Comparison of ENCODE assay signal across 9 cellular contexts in the genomic region with DNA sequence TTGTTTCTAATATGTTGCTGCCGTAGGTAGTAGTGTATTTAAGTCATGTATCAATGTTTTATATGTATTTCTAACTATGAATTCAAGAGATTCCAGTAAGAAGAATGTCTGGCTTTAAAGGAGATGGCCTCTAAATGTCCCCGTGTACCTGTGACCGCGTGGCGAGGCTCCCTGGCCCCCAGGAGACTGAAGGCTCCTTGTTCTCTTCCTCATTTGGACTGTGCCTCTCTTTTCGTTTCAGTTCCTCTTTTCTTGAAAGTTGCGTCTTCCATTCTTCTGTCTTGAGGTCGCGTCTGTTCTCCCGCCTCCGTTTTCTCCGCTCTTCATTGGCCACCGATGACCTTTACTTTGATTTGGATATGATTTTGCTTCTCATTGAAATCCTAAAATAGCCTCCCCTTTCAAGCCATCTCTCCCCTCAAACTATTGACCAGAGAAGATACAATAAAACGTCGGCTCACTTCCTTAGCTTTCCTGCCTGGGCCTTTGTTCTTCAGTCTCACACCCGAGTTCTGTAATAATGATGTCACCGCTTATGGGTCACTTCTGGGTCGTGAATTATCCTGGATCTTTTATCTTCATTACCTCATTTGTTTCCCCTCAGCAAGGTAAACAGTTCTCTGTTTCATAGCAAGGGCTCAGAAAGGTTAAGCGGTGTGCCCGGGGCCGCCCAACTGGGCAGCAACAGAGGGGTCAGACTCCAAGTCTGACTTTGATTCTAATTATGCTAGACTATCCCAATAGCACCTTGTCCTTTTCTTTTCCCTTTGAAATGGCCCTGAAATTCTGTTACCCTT. TPM values are rescaled to one million over a fixed set of nuclear protein-coding genes. Genes with fewer than 3 reads are reported as not detected.
DNase-seq lines count a peak whose midpoint lies in the region; ATAC-seq and TF ChIP-seq lines count a peak whose summit lies in the region.
"Had no signal": no experiment of that assay in that cellular context is flagged by ENCODE, and none has a peak within 500 bp of the region (broad histone marks: within the 10 kb centered on the region; RNA-seq: fewer than 3 reads in every experiment).

No MANE protein-coding gene starts in this region.

- H3K36me3 ChIP-seq in GM23338 (ENCODE audit: insufficient read depth) = peaks cover 11% of the 10 kb centered on the region; the same call in 1 of the 2 replicates
- H3K36me3 ChIP-seq: ovary had no signal

- in situ Hi-C loops in GM13976 (cut with MboI; ENCODE audit: low sequenced_read_pairs, unreplicated experiment) = no loop called here

- peaks cover 13% of the 10 kb centered on the region for H4K20me1 ChIP-seq in GM23338 (replicated peaks; ENCODE audit: insufficient read depth)

- no peak overlapping the region for H3K27ac Mint-ChIP-seq in GM23338

- no peaks in the 10 kb centered on the region for H3K9me3 ChIP-seq in right cardiac atrium (ENCODE audit: control insufficient read depth, low read length)
- H3K9me3 ChIP-seq: ovary had no signal

- no peak overlapping the region for H3K4me3 Mint-ChIP-seq in GM23338

- no peaks in the 10 kb centered on the region for H3F3A ChIP-seq in GM23338 (replicated peaks; ENCODE audit: low read depth)

- H3K9me3 Mint-ChIP-seq in GM23338 = peaks cover 3% of the 10 kb centered on the region; the same call in 1 of the 3 replicates

- peaks cover 65% of the 10 kb centered on the region for H3K36me3 Mint-ChIP-seq in GM23338 (ENCODE audit: low read depth)

- no peak overlapping the region for H3K4me3 ChIP-seq in right cardiac atrium (ENCODE audit: low read length)
- H3K4me3 ChIP-seq in GM23338 = no peak overlapping the region
- H3K4me3 ChIP-seq: ovary had no signal

- H3K9me2 ChIP-seq in GM23338 (ENCODE audit: insufficient read depth) = no peaks in the 10 kb centered on the region

- H3K27me3 ChIP-seq in right cardiac atrium (ENCODE audit: control insufficient read depth, insufficient read depth) = no peaks in the 10 kb centered on the region
- no peaks in the 10 kb centered on the region for H3K27me3 ChIP-seq in GM23338 (ENCODE audit: insufficient read depth)
- H3K27me3 ChIP-seq: ovary had no signal

- H3K4me2 ChIP-seq in GM23338 = no peak overlapping the region

- H3K4me1 ChIP-seq in right cardiac atrium (ENCODE audit: control insufficient read depth, insufficient read depth, low read length) (no peaks in the 10 kb centered on the region), GM23338 (ENCODE audit: insufficient read depth) (no peaks in the 10 kb centered on the region)

- WGBS in right cardiac atrium = 62% methylated on average over 21 of the region's 21 CpGs

- H3K27ac ChIP-seq in right cardiac atrium (ENCODE audit: low read length) (no peak overlapping the region), GM23338 (ENCODE audit: low read depth) (no peak overlapping the region)
- H3K27ac ChIP-seq: ovary had no signal

- H3K79me2 ChIP-seq in GM23338 (replicated peaks; ENCODE audit: insufficient read depth) = no peaks in the 10 kb centered on the region; the same call in 1 of the 2 replicates

- intact Hi-C loops in right cardiac atrium (cut with DNase I) = no loop called here

- peak; percentile 85 for ATAC-seq in GM21423 (IDR thresholded peaks at IDR 0.05; ENCODE audit: unreplicated experiment)
- peak; percentile 86 for ATAC-seq in HG03571 (IDR thresholded peaks at IDR 0.05; ENCODE audit: unreplicated experiment)
- peak in 1 of 2 donors; percentile 64 for ATAC-seq in right cardiac atrium
- ATAC-seq in GM23338 = no peak

- H3K4me1 Mint-ChIP-seq in GM23338 = peaks cover 3% of the 10 kb centered on the region; the same call in 1 of the 3 replicates

- DNase-seq in GM13976 (ENCODE audit: low spot score) (peak; percentile 89), right cardiac atrium (peak in 2 of 3 donors; percentile 42 to 50), NCI-H2171 treated with DMSO at 0.1 percent for 48 hours (lab: John Stamatoyannopoulos, UW) (no peak), NCI-H2227 treated with DMSO at 0.1 percent for 48 hours (lab: John Stamatoyannopoulos, UW) (no peak), GM23338 (ENCODE audit: low spot score) (no peak), NCI-H526 (lab: John Stamatoyannopoulos, UW) (no peak)

- H2AFZ ChIP-seq in GM23338 = no peak overlapping the region

- H3K27me3 Mint-ChIP-seq in GM23338 (ENCODE audit: insufficient read depth, low read depth, poor library complexity) = peaks cover 12% of the 10 kb centered on the region

- TF ChIP-seq CTCF in GM13976 (IDR thresholded peaks at IDR 0.05; ENCODE audit: borderline replicate concordance, control extremely low read depth, extremely low read depth, insufficient read depth, missing control alignments) = no peak
- TF ChIP-seq CTCF in GM23338 (conservative IDR thresholded peaks at IDR 0.05; ENCODE audit: low read depth in 2 of 2) = no peak

TF ChIP-seq in GM23338, 12 proteins besides CTCF, POLR2A, EP300 and RAD21:
- TF ChIP-seq, protein P1, sequence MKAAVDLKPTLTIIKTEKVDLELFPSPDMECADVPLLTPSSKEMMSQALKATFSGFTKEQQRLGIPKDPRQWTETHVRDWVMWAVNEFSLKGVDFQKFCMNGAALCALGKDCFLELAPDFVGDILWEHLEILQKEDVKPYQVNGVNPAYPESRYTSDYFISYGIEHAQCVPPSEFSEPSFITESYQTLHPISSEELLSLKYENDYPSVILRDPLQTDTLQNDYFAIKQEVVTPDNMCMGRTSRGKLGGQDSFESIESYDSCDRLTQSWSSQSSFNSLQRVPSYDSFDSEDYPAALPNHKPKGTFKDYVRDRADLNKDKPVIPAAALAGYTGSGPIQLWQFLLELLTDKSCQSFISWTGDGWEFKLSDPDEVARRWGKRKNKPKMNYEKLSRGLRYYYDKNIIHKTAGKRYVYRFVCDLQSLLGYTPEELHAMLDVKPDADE (IDR thresholded peaks at IDR 0.05) = no peak
- no peak for TF ChIP-seq ZNF114 (CRISPR knock-in tag; IDR thresholded peaks at IDR 0.05)
- TF ChIP-seq POLR2AphosphoS5 (IDR thresholded peaks at IDR 0.05; ENCODE audit: low read depth) = no peak
- no peak for TF ChIP-seq NANOG (IDR thresholded peaks at IDR 0.05; ENCODE audit: borderline replicate concordance)

RNA-seq across cellular contexts. Expression of a gene that starts 28.7 kb away (rescaled TPM):
- total RNA-seq in right cardiac atrium = 10 to 100 TPM; 50.3 to 61.3 (median 56.2) TPM
- 38.0 TPM for polyA plus RNA-seq in right cardiac atrium
- total RNA-seq in GM23338 (2014; rRNA removed; shearing (Covaris generic)) = 74.0 and 86.5 TPM in 2 replicates
- polyA plus RNA-seq in GM23338 (2016; fragmentation: Nextera tagmentation; extraction: Ambion mirVana) = 32.4 and 34.4 TPM in 2 replicates

Comparison
In these comparisons a context has a peak if more than half of its experiments do, and no peak if none do; other contexts are left out.
1. DNase-seq: peak in GM13976 (single experiment) and right cardiac atrium (2 of 3); none in NCI-H2171 treated with DMSO at 0.1 percent for 48 hours (single experiment), NCI-H2227 treated with DMSO at 0.1 percent for 48 hours (single experiment), GM23338 (single experiment) and NCI-H526 (0 of 2).